ENCODE assay signal across 7 cellular contexts in the genomic region with DNA sequence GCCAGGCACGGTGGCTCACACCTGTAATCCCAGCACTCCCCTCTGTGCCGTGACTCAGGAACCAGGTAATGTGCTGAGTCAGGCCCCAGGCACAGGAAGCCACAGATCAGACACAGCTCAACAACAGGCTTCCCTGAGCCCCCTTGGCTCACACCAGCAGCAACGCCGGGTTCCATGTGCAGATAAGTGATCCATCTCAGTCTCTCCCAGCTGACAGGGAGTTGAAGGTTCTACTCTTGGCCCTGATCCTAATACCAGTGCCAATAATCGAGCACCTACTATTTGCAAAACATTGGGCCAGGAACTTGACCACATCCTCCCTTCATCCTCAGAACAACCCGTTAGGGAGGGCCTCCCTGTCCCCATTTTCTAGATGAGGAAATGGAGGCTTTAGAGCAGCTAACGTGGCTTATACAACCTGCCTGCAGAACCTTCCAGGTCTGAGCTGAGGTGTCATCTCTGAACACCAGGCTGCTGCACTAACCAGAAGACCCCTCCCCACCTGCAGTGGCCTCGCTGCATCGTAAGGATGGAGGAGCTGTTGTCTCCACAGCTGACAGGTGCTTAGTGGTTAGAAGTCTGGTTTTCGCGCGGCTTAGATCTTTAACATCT.
DNase-seq lines count a peak whose midpoint lies in the region; ATAC-seq, FAIRE-seq and TF ChIP-seq lines count a peak whose summit lies in the region.

No MANE protein-coding gene starts in this region.

- no peaks in the 10 kb centered on the region for H3K27me3 ChIP-seq in bronchial epithelial cell (ENCODE audit: control insufficient read depth, insufficient read depth, low read length)

- peak overlapping the region; percentile 80 for H3K27ac Mint-ChIP-seq in T-helper 1 cell treated with Interleukin-12 subunit alpha and Interleukin-12 subunit beta and Interleukin-4 antibody, amounts not matched to agents 30 μg/mL and 1 μg/mL, for 36 hours
- no peak overlapping the region for H3K27ac Mint-ChIP-seq in stimulated activated naive CD8-positive, alpha-beta T cell treated with anti-CD3 and anti-CD28 coated beads, Interleukin-15, amount 100 ng/mL, for 72 hours

- H3K36me3 ChIP-seq in bronchial epithelial cell (ENCODE audit: control insufficient read depth, insufficient read depth, low read length) = no peaks in the 10 kb centered on the region

- peak; percentile 37 for ATAC-seq in GM21619 (IDR thresholded peaks at IDR 0.05; ENCODE audit: unreplicated experiment)
- peak; percentile 68 for ATAC-seq in stimulated activated naive CD8-positive, alpha-beta T cell treated with anti-CD3 and anti-CD28 coated beads, Interleukin-15, amount 100 ng/mL, for 72 hours
- no peak for ATAC-seq in HG03520 (IDR thresholded peaks at IDR 0.05; ENCODE audit: unreplicated experiment)

- peaks cover 48% of the 10 kb centered on the region for H3K4me1 Mint-ChIP-seq in T-helper 1 cell treated with Interleukin-12 subunit alpha and Interleukin-12 subunit beta and Interleukin-4 antibody, amounts not matched to agents 30 μg/mL and 1 μg/mL, for 36 hours (ENCODE audit: low read depth)
- H3K4me1 Mint-ChIP-seq in stimulated activated naive CD8-positive, alpha-beta T cell treated with anti-CD3 and anti-CD28 coated beads, Interleukin-15, amount 100 ng/mL, for 72 hours = peaks cover 55% of the 10 kb centered on the region

- peaks cover 18% of the 10 kb centered on the region for H3K27me3 Mint-ChIP-seq in T-helper 1 cell treated with Interleukin-12 subunit alpha and Interleukin-12 subunit beta and Interleukin-4 antibody, amounts not matched to agents 30 μg/mL and 1 μg/mL, for 36 hours (ENCODE audit: low read depth)
- no peaks in the 10 kb centered on the region for H3K27me3 Mint-ChIP-seq in stimulated activated naive CD8-positive, alpha-beta T cell treated with anti-CD3 and anti-CD28 coated beads, Interleukin-15, amount 100 ng/mL, for 72 hours

- peaks cover 4% of the 10 kb centered on the region for H3K9me3 Mint-ChIP-seq in T-helper 1 cell treated with Interleukin-12 subunit alpha and Interleukin-12 subunit beta and Interleukin-4 antibody, amounts not matched to agents 30 μg/mL and 1 μg/mL, for 36 hours
- H3K9me3 Mint-ChIP-seq in stimulated activated naive CD8-positive, alpha-beta T cell treated with anti-CD3 and anti-CD28 coated beads, Interleukin-15, amount 100 ng/mL, for 72 hours = no peaks in the 10 kb centered on the region

- DNase-seq in bronchial epithelial cell (ENCODE audit: low read depth) (peak; percentile 59), NCI-H345 (lab: John Stamatoyannopoulos, UW) (no peak), RCC 7860 (ENCODE audit: low spot score) (no peak)
- DNase-seq in stimulated activated naive CD8-positive, alpha-beta T cell treated with anti-CD3 and anti-CD28 coated beads, Interleukin-15, amount 100 ng/mL, for 72 hours = peak; percentile 50 to 65

- H3K4me3 Mint-ChIP-seq in T-helper 1 cell treated with Interleukin-12 subunit alpha and Interleukin-12 subunit beta and Interleukin-4 antibody, amounts not matched to agents 30 μg/mL and 1 μg/mL, for 36 hours = peak overlapping the region; percentile 76
- peak overlapping the region; percentile 51 to 64 for H3K4me3 Mint-ChIP-seq in stimulated activated naive CD8-positive, alpha-beta T cell treated with anti-CD3 and anti-CD28 coated beads, Interleukin-15, amount 100 ng/mL, for 72 hours

- no peak for TF ChIP-seq CTCF in bronchial epithelial cell (IDR thresholded peaks at IDR 0.05; ENCODE audit: insufficient read depth, low read length, severe bottlenecking)

- H3K4me3 ChIP-seq in bronchial epithelial cell (ENCODE audit: low read depth, low read length) = no peak overlapping the region

- peaks cover 11% of the 10 kb centered on the region for H3K36me3 Mint-ChIP-seq in T-helper 1 cell treated with Interleukin-12 subunit alpha and Interleukin-12 subunit beta and Interleukin-4 antibody, amounts not matched to agents 30 μg/mL and 1 μg/mL, for 36 hours (ENCODE audit: low read depth)

- FAIRE-seq in bronchial epithelial cell (lab: Jason Lieb, UNC) (no peak), RCC 7860 (lab: Jason Lieb, UNC) (no peak)

Comparison
In these comparisons a context has a peak if more than half of its experiments do, and no peak if none do; other contexts are left out.
1. DNase-seq: peak in bronchial epithelial cell (single experiment) and stimulated activated naive CD8-positive, alpha-beta T cell treated with anti-CD3 and anti-CD28 coated beads, Interleukin-15, amount 100 ng/mL, for 72 hours (2 of 2); none in NCI-H345 (single experiment) and RCC 7860 (single experiment).